Comparison of ENCODE assay signal across 3 cellular contexts in the genomic region with DNA sequence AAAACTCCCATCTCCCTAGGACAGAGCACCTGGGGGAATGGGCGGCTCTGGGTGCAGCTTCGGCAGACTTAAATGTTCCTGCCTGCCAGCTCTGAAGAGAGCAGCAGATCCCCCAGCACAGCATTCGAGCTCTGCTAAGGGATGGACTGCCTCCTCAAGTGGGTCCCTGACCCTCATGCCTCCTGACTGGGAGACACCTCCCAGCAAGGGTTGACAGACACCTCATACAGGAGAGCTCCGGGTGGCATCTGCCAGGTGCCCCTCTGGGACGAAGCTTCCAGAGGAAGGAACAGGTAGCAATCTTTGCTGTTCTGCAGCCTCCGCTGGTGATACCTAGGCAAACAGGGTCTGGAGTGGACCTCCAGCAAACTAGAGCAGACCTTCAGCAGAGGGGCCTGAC.
DNase-seq lines count a peak whose midpoint lies in the region; ATAC-seq, FAIRE-seq and TF ChIP-seq lines count a peak whose summit lies in the region.
"Not testable (repeated sequence)": the region's sequence is repeated elsewhere in the genome, so short reads cannot be mapped to it uniquely, and the experiment has no call there.

No MANE protein-coding gene starts in this region.

- H3K9ac ChIP-seq in kidney (ENCODE audit: low read length in 2 of 2), result not testable (repeated sequence)

- H3K4me1 ChIP-seq in kidney (ENCODE audit: control insufficient read depth in 1 of 2, insufficient read depth in 1 of 2, low read depth in 1 of 2, low read length in 2 of 2), result not testable (repeated sequence)

- DNase-seq in HTR-8/SVneo (ENCODE audit: insufficient read length, low spot score); activated T-cell treated with anti-CD3 and anti-CD28 coated beads, Interleukin-2, amount 50 U/mL, for 72 hours: not testable (repeated sequence)
- DNase-seq in kidney, result peak; percentile 59

- peaks cover 16 to 23% of the 10 kb centered on the region in 2 donors for H3K9me3 Mint-ChIP-seq in activated T-cell treated with anti-CD3 and anti-CD28 coated beads, Interleukin-2, amount 50 U/mL, for 72 hours

- H3K27ac ChIP-seq in kidney (ENCODE audit: low read depth in 2 of 2, low read length in 2 of 2), result not testable (repeated sequence)

- H3K27ac Mint-ChIP-seq in activated T-cell treated with anti-CD3 and anti-CD28 coated beads, Interleukin-2, amount 50 U/mL, for 72 hours, result peak overlapping the region; percentile 66

- peak; percentile 70 for FAIRE-seq in HTR-8/SVneo (lab: Jason Lieb, UNC)
- not testable (repeated sequence) for FAIRE-seq in kidney (lab: Jason Lieb, UNC)

- H3K9me3 ChIP-seq in kidney (ENCODE audit: control insufficient read depth in 1 of 2, low read length in 2 of 2), result not testable (repeated sequence)

- ATAC-seq in activated T-cell treated with anti-CD3 and anti-CD28 coated beads, Interleukin-2, amount 50 U/mL, for 72 hours (replicated peaks in 1 of 2), result not testable (repeated sequence)

- H3K27me3 Mint-ChIP-seq in activated T-cell treated with anti-CD3 and anti-CD28 coated beads, Interleukin-2, amount 50 U/mL, for 72 hours (ENCODE audit: low read depth), result not testable (repeated sequence)

- H3K36me3 Mint-ChIP-seq in activated T-cell treated with anti-CD3 and anti-CD28 coated beads, Interleukin-2, amount 50 U/mL, for 72 hours (ENCODE audit: insufficient read depth in 2 of 2), result peaks cover 17 to 30% of the 10 kb centered on the region in 2 donors

- not testable (repeated sequence) for TF ChIP-seq CTCF in kidney (IDR thresholded peaks at IDR 0.05; ENCODE audit: borderline replicate concordance, extremely low read depth, insufficient read depth)

- not testable (repeated sequence) for H3K4me3 ChIP-seq in kidney (ENCODE audit: low read length in 2 of 2)

- intact Hi-C loops in kidney (cut with DNase I), result not testable (repeated sequence)

- not testable (repeated sequence) for H3K4me1 Mint-ChIP-seq in activated T-cell treated with anti-CD3 and anti-CD28 coated beads, Interleukin-2, amount 50 U/mL, for 72 hours (ENCODE audit: low read depth)

- H3K4me3 Mint-ChIP-seq in activated T-cell treated with anti-CD3 and anti-CD28 coated beads, Interleukin-2, amount 50 U/mL, for 72 hours, result not testable (repeated sequence)

- not testable (repeated sequence) for H3K36me3 ChIP-seq in kidney (ENCODE audit: control insufficient read depth in 1 of 2, insufficient read depth in 2 of 2, low read length in 2 of 2)
